Comparison of ENCODE assay signal across 2 cellular contexts in genomic region chr1:156725683-156726280, GRCh38.
TF ChIP-seq lines count a peak whose summit lies in the region.

No MANE protein-coding gene starts in this region.

TF ChIP-seq in A549, 52 proteins besides CTCF, POLR2A, EP300 and RAD21:
- TF ChIP-seq BCL3 (IDR thresholded peaks at IDR 0.05): no peak
- no peak for TF ChIP-seq SREBF2 (IDR thresholded peaks at IDR 0.05)
- TF ChIP-seq HOXB5 (CRISPR knock-in tag; IDR thresholded peaks at IDR 0.05): no peak
- TF ChIP-seq HOXA7 (CRISPR knock-in tag; IDR thresholded peaks at IDR 0.05): no peak
- peak; percentile 64; the same call in 1 of the 2 replicates for TF ChIP-seq MAX (IDR thresholded peaks at IDR 0.05)
- no peak for TF ChIP-seq CBX8 (IDR thresholded peaks at IDR 0.05)
- no peak for TF ChIP-seq JUN (IDR thresholded peaks at IDR 0.05)
- TF ChIP-seq FOSB (CRISPR knock-in tag; IDR thresholded peaks at IDR 0.05): no peak
- no peak for TF ChIP-seq EHMT2 (IDR thresholded peaks at IDR 0.05; ENCODE audit: low read depth)
- TF ChIP-seq NR3C1 (IDR thresholded peaks at IDR 0.05): no peak
- no peak for TF ChIP-seq HES2 (IDR thresholded peaks at IDR 0.05)
- peak; percentile 91 for TF ChIP-seq SMC3 (IDR thresholded peaks at IDR 0.05)

TF ChIP-seq in Ishikawa, 13 proteins besides CTCF, POLR2A, EP300 and RAD21:
- TF ChIP-seq CREB1 (IDR thresholded peaks at IDR 0.05; ENCODE audit: low read depth) (no peak), TEAD4 (IDR thresholded peaks at IDR 0.05) (no peak), NFIC (IDR thresholded peaks at IDR 0.05) (no peak), USF1 (IDR thresholded peaks at IDR 0.05) (no peak), EGR1 (IDR thresholded peaks at IDR 0.05) (no peak), REST (IDR thresholded peaks at IDR 0.05; ENCODE audit: low read depth) (no peak), FOXM1 (IDR thresholded peaks at IDR 0.05; ENCODE audit: borderline replicate concordance, low read depth) (no peak), CEBPB (IDR thresholded peaks at IDR 0.05) (no peak), ZBTB7A (IDR thresholded peaks at IDR 0.05; ENCODE audit: low read depth) (no peak), MAX (IDR thresholded peaks at IDR 0.05) (no peak), YY1 (IDR thresholded peaks at IDR 0.05; ENCODE audit: low read depth) (no peak), TAF1 (IDR thresholded peaks at IDR 0.05; ENCODE audit: low read depth) (no peak), TCF12 (IDR thresholded peaks at IDR 0.05; ENCODE audit: low read depth) (no peak)
